In the genomic region with DNA sequence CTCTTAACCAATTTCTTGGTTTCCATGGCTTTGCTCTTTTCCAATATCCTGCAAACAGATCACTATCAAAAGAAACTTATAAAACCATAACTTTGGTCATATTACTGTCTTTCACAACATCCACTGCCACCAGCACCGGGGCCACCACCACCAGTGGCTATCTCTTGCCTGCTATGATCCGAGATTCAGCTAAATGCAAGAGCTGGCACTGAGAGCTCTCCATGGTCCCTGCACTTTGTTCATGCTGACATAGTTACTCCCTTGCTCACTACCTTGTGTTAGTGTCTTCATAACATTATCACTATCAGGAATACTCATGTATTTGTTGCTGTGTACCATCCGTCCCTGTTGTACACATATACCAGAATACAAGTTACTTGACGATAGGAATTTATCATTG, we compare ENCODE assay signal across 1 cellular context.
A peak's percentile ranks its signal among the peaks of the same experiment; 100 is the strongest.
TF ChIP-seq lines count a peak whose summit lies in the region.

No MANE protein-coding gene starts in this region.

TF ChIP-seq in GM23338, 12 proteins besides CTCF, POLR2A, EP300 and RAD21 (continued from another document):
- peak; percentile 56 for TF ChIP-seq REST (IDR thresholded peaks at IDR 0.05; ENCODE audit: unreplicated experiment)
